In the genomic region with DNA sequence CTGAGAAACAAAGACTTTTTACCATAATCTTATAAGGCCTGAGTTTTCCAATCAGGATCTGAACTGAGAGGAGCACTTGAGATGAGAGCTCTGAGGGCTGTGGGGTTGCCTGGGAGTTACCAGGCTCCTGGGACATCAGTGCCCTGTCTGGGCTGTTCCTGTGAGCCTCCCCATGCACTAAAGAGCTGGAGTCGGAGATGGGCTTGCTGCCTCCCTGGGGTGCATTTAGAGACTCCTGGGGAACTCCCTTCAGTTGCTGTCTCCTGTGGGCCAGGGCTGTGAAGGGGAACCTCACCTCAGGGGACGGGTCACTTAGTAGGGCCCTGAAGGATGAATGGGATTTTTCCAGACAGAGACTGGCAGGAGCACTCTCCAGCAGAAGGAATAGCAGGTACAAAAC, we compare ENCODE assay signal across 15 cellular contexts. TPM values are rescaled to one million over a fixed set of nuclear protein-coding genes. Genes with fewer than 3 reads are reported as not detected.
A peak's percentile ranks its signal among the peaks of the same experiment; 100 is the strongest.
DNase-seq lines count a peak whose midpoint lies in the region; TF ChIP-seq lines count a peak whose summit lies in the region.
"Had no signal": no experiment of that assay in that cellular context is flagged by ENCODE, and none has a peak within 500 bp of the region (broad histone marks: within the 10 kb centered on the region; RNA-seq: fewer than 3 reads in every experiment).

No MANE protein-coding gene starts in this region.

- TF ChIP-seq EP300 in transverse colon (IDR thresholded peaks at IDR 0.05; ENCODE audit: low read depth): no peak

- intact Hi-C loops in activated CD4-positive, alpha-beta T cell treated with anti-CD3 and anti-CD28 coated beads, Interleukin-2, amount 10 ng/mL, durations not matched to agents 24 days and 14 days (cut with micrococcal nuclease): no loop called here
- intact Hi-C loops in spleen (cut with DNase I; ENCODE audit: low total_unique reads): no loop called here
- intact Hi-C loops in transverse colon (cut with DNase I; ENCODE audit: low total_unique reads): no loop called here

- peak overlapping the region; percentile 26 for H3K27ac Mint-ChIP-seq in activated CD4-positive, alpha-beta T cell treated with anti-CD3 and anti-CD28 coated beads, Interleukin-2, amount 10 ng/mL, durations not matched to agents 24 days and 14 days
- H3K27ac Mint-ChIP-seq in activated CD4-positive, alpha-beta T cell treated with anti-CD3 and anti-CD28 coated beads, Interleukin-2, amount 10 ng/mL, durations not matched to agents 7 days and 5 days: no peak overlapping the region
- peak overlapping the region; percentile 58 for H3K27ac Mint-ChIP-seq in neural progenitor cell
- H3K27ac Mint-ChIP-seq: CD4-positive, alpha-beta memory T cell had no signal

- peaks cover 26% of the 10 kb centered on the region for H3F3A ChIP-seq in neural progenitor cell (ENCODE audit: low read depth)

- no peak overlapping the region for H3K4me3 ChIP-seq in BLaER1 treated with 17β-estradiol and CSF1 and Interleukin-3, amounts not matched to agents 10 nM and 100 nM
- H3K4me3 ChIP-seq in neural progenitor cell: no peak overlapping the region
- H3K4me3 ChIP-seq in spleen: no peak overlapping the region
- no peak overlapping the region for H3K4me3 ChIP-seq in transverse colon
- H3K4me3 ChIP-seq: GM12878, GM23248 had no signal

- peaks cover 0 to 49% (median 27%) of the 10 kb centered on the region in 10 experiments; a peak in 18 of 20 replicates for H3K4me1 ChIP-seq in BLaER1 treated with 17β-estradiol and CSF1 and Interleukin-3, amounts not matched to agents 10 nM and 100 nM
- H3K4me1 ChIP-seq in neural progenitor cell (peaks cover 33% of the 10 kb centered on the region), spleen (no peaks in the 10 kb centered on the region), transverse colon (peaks cover 3 to 13% (median 10%) of the 10 kb centered on the region in 4 donors)

- 71 to 96% (median 78%) methylated on average over 2 of the region's 2 CpGs for WGBS in spleen, 5 donors
- 81% methylated on average over 2 of the region's 2 CpGs; no CpG with 5 or more reads in 1 of the 2 donors for WGBS in transverse colon (ENCODE audit: low coverage in 1 of 2), 2 donors

- no peaks in the 10 kb centered on the region for H3K79me2 ChIP-seq in neural progenitor cell (ENCODE audit: low read depth)

- H3K4me3 Mint-ChIP-seq in activated CD4-positive, alpha-beta T cell treated with anti-CD3 and anti-CD28 coated beads, Interleukin-2, amount 10 ng/mL, durations not matched to agents 24 days and 14 days: no peak overlapping the region
- H3K4me3 Mint-ChIP-seq in activated CD4-positive, alpha-beta T cell treated with anti-CD3 and anti-CD28 coated beads, Interleukin-2, amount 10 ng/mL, durations not matched to agents 7 days and 5 days: no peak overlapping the region
- no peak overlapping the region for H3K4me3 Mint-ChIP-seq in neural progenitor cell
- H3K4me3 Mint-ChIP-seq: CD4-positive, alpha-beta memory T cell had no signal

- H3K27me3 Mint-ChIP-seq in activated CD4-positive, alpha-beta T cell treated with anti-CD3 and anti-CD28 coated beads, Interleukin-2, amount 10 ng/mL, durations not matched to agents 24 days and 14 days: no peaks in the 10 kb centered on the region
- H3K27me3 Mint-ChIP-seq in activated CD4-positive, alpha-beta T cell treated with anti-CD3 and anti-CD28 coated beads, Interleukin-2, amount 10 ng/mL, durations not matched to agents 7 days and 5 days: no peaks in the 10 kb centered on the region
- H3K27me3 Mint-ChIP-seq in neural progenitor cell (ENCODE audit: insufficient read depth, low read depth): peaks cover 20% of the 10 kb centered on the region

- TF ChIP-seq POLR2A in spleen (IDR thresholded peaks at IDR 0.05): no peak
- TF ChIP-seq POLR2A in transverse colon (IDR thresholded peaks at IDR 0.05): no peak

- no peaks in the 10 kb centered on the region for H3K9me3 Mint-ChIP-seq in activated CD4-positive, alpha-beta T cell treated with anti-CD3 and anti-CD28 coated beads, Interleukin-2, amount 10 ng/mL, durations not matched to agents 24 days and 14 days
- no peaks in the 10 kb centered on the region for H3K9me3 Mint-ChIP-seq in activated CD4-positive, alpha-beta T cell treated with anti-CD3 and anti-CD28 coated beads, Interleukin-2, amount 10 ng/mL, durations not matched to agents 7 days and 5 days
- no peaks in the 10 kb centered on the region for H3K9me3 Mint-ChIP-seq in neural progenitor cell
- H3K9me3 Mint-ChIP-seq: CD4-positive, alpha-beta memory T cell had no signal

- H3K4me2 ChIP-seq in BLaER1 treated with 17β-estradiol and CSF1 and Interleukin-3, amounts not matched to agents 10 nM and 100 nM: peak overlapping the region in 10 of 11 experiments; percentile 3 to 79 (median 66); a peak in 17 of 22 replicates
- no peak overlapping the region for H3K4me2 ChIP-seq in neural progenitor cell

- no peaks in the 10 kb centered on the region; a peak in 1 of 22 replicates for H4K20me1 ChIP-seq in BLaER1 treated with 17β-estradiol and CSF1 and Interleukin-3, amounts not matched to agents 10 nM and 100 nM
- H4K20me1 ChIP-seq in neural progenitor cell (ENCODE audit: low read depth): peaks cover 8% of the 10 kb centered on the region

- no peaks in the 10 kb centered on the region for H3K9me3 ChIP-seq in BLaER1 treated with 17β-estradiol and CSF1 and Interleukin-3, amounts not matched to agents 10 nM and 100 nM (replicated peaks in 1 of 11)
- H3K9me3 ChIP-seq in neural progenitor cell (ENCODE audit: low read depth) (no peaks in the 10 kb centered on the region), spleen (no peaks in the 10 kb centered on the region), transverse colon (no peaks in the 10 kb centered on the region)

- H3K27me3 ChIP-seq in BLaER1 treated with 17β-estradiol and CSF1 and Interleukin-3, amounts not matched to agents 10 nM and 100 nM: no peaks in the 10 kb centered on the region
- H3K27me3 ChIP-seq in neural progenitor cell: no peaks in the 10 kb centered on the region
- H3K27me3 ChIP-seq in spleen (replicated peaks in 1 of 7): peaks cover 0 to 4% (median 0%) of the 10 kb centered on the region in 7 donors
- H3K27me3 ChIP-seq in transverse colon: no peaks in the 10 kb centered on the region

- H2AFZ ChIP-seq in neural progenitor cell (replicated peaks): no peak overlapping the region
- H2AFZ ChIP-seq: GM23248 had no signal

- H3K4me1 Mint-ChIP-seq in activated CD4-positive, alpha-beta T cell treated with anti-CD3 and anti-CD28 coated beads, Interleukin-2, amount 10 ng/mL, durations not matched to agents 24 days and 14 days: no peaks in the 10 kb centered on the region
- H3K4me1 Mint-ChIP-seq in activated CD4-positive, alpha-beta T cell treated with anti-CD3 and anti-CD28 coated beads, Interleukin-2, amount 10 ng/mL, durations not matched to agents 7 days and 5 days: no peaks in the 10 kb centered on the region
- peaks cover 47% of the 10 kb centered on the region for H3K4me1 Mint-ChIP-seq in neural progenitor cell
- H3K4me1 Mint-ChIP-seq: CD4-positive, alpha-beta memory T cell had no signal

- in situ Hi-C loops in transverse colon (cut with MboI; ENCODE audit: low pct_ligation_motif_present in 1 of 4, low pct_unique_long_range_greater_than_20kb in 1 of 4, low sequenced_read_pairs in 3 of 4): no loop called here

- H3K36me3 Mint-ChIP-seq in activated CD4-positive, alpha-beta T cell treated with anti-CD3 and anti-CD28 coated beads, Interleukin-2, amount 10 ng/mL, durations not matched to agents 24 days and 14 days (ENCODE audit: low read depth): no peaks in the 10 kb centered on the region
- H3K36me3 Mint-ChIP-seq in activated CD4-positive, alpha-beta T cell treated with anti-CD3 and anti-CD28 coated beads, Interleukin-2, amount 10 ng/mL, durations not matched to agents 7 days and 5 days (ENCODE audit: low read depth): no peaks in the 10 kb centered on the region
- peaks cover 13% of the 10 kb centered on the region for H3K36me3 Mint-ChIP-seq in neural progenitor cell
- H3K36me3 Mint-ChIP-seq: CD4-positive, alpha-beta memory T cell had no signal

- CTCF ChIA-PET in activated CD4-positive, alpha-beta T cell treated with anti-CD3 and anti-CD28 coated beads, Interleukin-2, amount 10 ng/mL, durations not matched to agents 7 days and 5 days (lab: Charles Lee): interaction anchor here (1.7 kb wide), 1 partner anchor 8 kb away, joined by 6 read pairs; no protein-coding TSS in a partner anchor

- no peak for TF ChIP-seq CTCF in neural progenitor cell (IDR thresholded peaks at IDR 0.05)
- TF ChIP-seq CTCF in spleen (IDR thresholded peaks at IDR 0.05 in 8 of 11, conservative IDR thresholded peaks at IDR 0.05 in 3 of 11): no peak
- TF ChIP-seq CTCF in transverse colon (IDR thresholded peaks at IDR 0.05): no peak

- no peaks in the 10 kb centered on the region for H3K36me3 ChIP-seq in BLaER1 treated with 17β-estradiol and CSF1 and Interleukin-3, amounts not matched to agents 10 nM and 100 nM
- H3K36me3 ChIP-seq in neural progenitor cell: no peaks in the 10 kb centered on the region
- H3K36me3 ChIP-seq in spleen: no peaks in the 10 kb centered on the region
- H3K36me3 ChIP-seq in transverse colon: no peaks in the 10 kb centered on the region

- POLR2A ChIA-PET in activated CD4-positive, alpha-beta T cell treated with anti-CD3 and anti-CD28 coated beads, Interleukin-2, amount 10 ng/mL, durations not matched to agents 7 days and 5 days (lab: Charles Lee): no interaction called here

- no peak for DNase-seq in activated CD4-positive, alpha-beta T cell treated with anti-CD3 and anti-CD28 coated beads, Interleukin-2, amount 10 ng/mL, durations not matched to agents 24 days and 14 days
- DNase-seq in activated CD4-positive, alpha-beta T cell treated with anti-CD3 and anti-CD28 coated beads, Interleukin-2, amount 10 ng/mL, durations not matched to agents 7 days and 5 days: no peak
- no peak for DNase-seq in neural progenitor cell (ENCODE audit: low spot score)
- peak; percentile 54 for DNase-seq in spleen
- no peak for DNase-seq in transverse colon
- DNase-seq in MV-4-11 (lab: John Stamatoyannopoulos, UW): no peak
- DNase-seq: 8988T; ACHN; CD4-positive, alpha-beta memory T cell; DMS79 had no signal

- H3K9ac ChIP-seq in BLaER1 treated with 17β-estradiol and CSF1 and Interleukin-3, amounts not matched to agents 10 nM and 100 nM: peak overlapping the region in 7 of 11 experiments; percentile 7 to 57 (median 31); a peak in 9 of 22 replicates
- H3K9ac ChIP-seq in neural progenitor cell: no peak overlapping the region
- H3K9ac ChIP-seq: GM23248 had no signal

- peak overlapping the region in 6 of 11 experiments; percentile 25 to 48 (median 30); a peak in 8 of 22 replicates for H3K27ac ChIP-seq in BLaER1 treated with 17β-estradiol and CSF1 and Interleukin-3, amounts not matched to agents 10 nM and 100 nM
- H3K27ac ChIP-seq in neural progenitor cell (no peak overlapping the region), spleen (no peak overlapping the region), transverse colon (no peak overlapping the region)
- H3K27ac ChIP-seq: C4-2B, GM23248 had no signal

RNA-seq across cellular contexts. Expression of gene KCNC1, which starts 33.3 kb away (rescaled TPM):
- total RNA-seq in activated CD4-positive, alpha-beta T cell treated with anti-CD3 and anti-CD28 coated beads, Interleukin-2, amount 10 ng/mL, durations not matched to agents 24 days and 14 days: not detected in 2 replicates
- not detected for total RNA-seq in activated CD4-positive, alpha-beta T cell treated with anti-CD3 and anti-CD28 coated beads, Interleukin-2, amount 10 ng/mL, durations not matched to agents 7 days and 5 days
- total RNA-seq in neural progenitor cell (ENCODE audit: low replicate concordance) (0.04 and 0.59 TPM in 2 replicates), spleen (not detected), transverse colon (under 1 TPM in 1 of 4 donors, not detected in 3; 0.14 TPM)
- polyA plus RNA-seq in spleen: not detected
- total RNA-seq: CD4-positive, alpha-beta memory T cell; GM12878; GM23248 had no signal
- polyA plus RNA-seq: GM23248 had no signal

RNA-seq across cellular contexts. Expression of gene MYOD1, which starts 48.5 kb away (rescaled TPM):
- not detected in 2 replicates for total RNA-seq in activated CD4-positive, alpha-beta T cell treated with anti-CD3 and anti-CD28 coated beads, Interleukin-2, amount 10 ng/mL, durations not matched to agents 24 days and 14 days
- total RNA-seq in activated CD4-positive, alpha-beta T cell treated with anti-CD3 and anti-CD28 coated beads, Interleukin-2, amount 10 ng/mL, durations not matched to agents 7 days and 5 days: not detected
- total RNA-seq in neural progenitor cell (ENCODE audit: low replicate concordance) (not detected in 2 replicates), spleen (not detected), transverse colon (not detected)
- polyA plus RNA-seq in spleen: under 1 TPM in 1 of 3 donors, not detected in 2; 0.04 TPM
- total RNA-seq: CD4-positive, alpha-beta memory T cell; G401; GM12878; GM23248 had no signal
- polyA plus RNA-seq: CD4-positive, alpha-beta memory T cell; GM12878; GM23248 had no signal

Comparison
In these comparisons a context has a peak if more than half of its experiments do, and no peak if none do; other contexts are left out.
1. H3K27ac ChIP-seq: peak in BLaER1 treated with 17β-estradiol and CSF1 and Interleukin-3, amounts not matched to agents 10 nM and 100 nM (6 of 11); none in neural progenitor cell (single experiment), spleen (0 of 8) and transverse colon (0 of 4).